In the genomic region with DNA sequence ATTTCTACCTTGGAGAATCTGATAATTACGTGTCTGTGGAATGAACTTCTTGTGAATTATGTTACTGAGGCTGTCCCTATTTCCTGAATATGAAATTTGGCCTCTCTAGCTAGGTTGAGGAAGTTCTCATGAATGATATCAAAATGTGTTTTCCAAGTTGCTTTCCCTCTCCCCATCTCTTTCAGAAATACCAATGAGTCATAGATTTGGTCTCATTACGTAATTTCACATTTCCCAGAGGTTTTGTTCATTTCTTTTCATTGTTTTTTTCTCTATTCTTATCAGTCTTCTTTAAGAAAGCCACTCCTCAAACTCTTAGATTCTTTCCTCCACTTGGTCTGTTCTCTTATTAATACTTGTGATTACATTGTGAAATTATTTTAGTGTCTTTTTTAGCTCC, we compare ENCODE assay signal across 23 cellular contexts.
DNase-seq lines count a peak whose midpoint lies in the region; ATAC-seq and TF ChIP-seq lines count a peak whose summit lies in the region.
"Had no signal": no experiment of that assay in that cellular context is flagged by ENCODE, and none has a peak within 500 bp of the region (broad histone marks: within the 10 kb centered on the region; RNA-seq: fewer than 3 reads in every experiment).

No MANE protein-coding gene starts in this region.

- ATAC-seq in GM21786 (IDR thresholded peaks at IDR 0.05; ENCODE audit: unreplicated experiment) (no peak), HG02763 (IDR thresholded peaks at IDR 0.05; ENCODE audit: unreplicated experiment) (no peak)
- ATAC-seq: activated T-cell treated with anti-CD3 and anti-CD28 coated beads, Interleukin-2, amount 50 U/mL, for 4 hours; left colon had no signal

- no peak overlapping the region for H3K4me3 Mint-ChIP-seq in MCF 10A (ENCODE audit: unreplicated experiment)
- H3K4me3 Mint-ChIP-seq: activated CD4-positive, alpha-beta T cell treated with anti-CD3 and anti-CD28 coated beads, Interleukin-2, amount 10 ng/mL, durations not matched to agents 24 days and 14 days; activated naive CD4-positive, alpha-beta T cell treated with anti-CD3 and anti-CD28 coated beads for 36 hours; activated T-cell treated with anti-CD3 and anti-CD28 coated beads, Interleukin-2, amount 50 U/mL, for 4 hours; memory B cell had no signal

- no peaks in the 10 kb centered on the region for H3K27me3 ChIP-seq in breast epithelium
- no peaks in the 10 kb centered on the region for H3K27me3 ChIP-seq in HAP-1 (ENCODE audit: low read depth)
- H3K27me3 ChIP-seq: transverse colon had no signal

- DNase-seq in MCF 10A (ENCODE audit: unreplicated experiment), result peak; percentile 34
- no peak for DNase-seq in breast epithelium (ENCODE audit: low spot score in 2 of 2)
- peak; percentile 66 for DNase-seq in NOMO-1 treated with DMSO at 0.1 percent for 48 hours (lab: John Stamatoyannopoulos, UW; ENCODE audit: unreplicated experiment)
- peak; percentile 1 to 52 for DNase-seq in cardiac fibroblast (ENCODE audit: low read depth in 2 of 2)
- no peak for DNase-seq in activated naive CD4-positive, alpha-beta T cell treated with Interleukin-2 at 50 U/mL for 16 hours
- DNase-seq in HAP-1 (ENCODE audit: low spot score in 2 of 2), result no peak
- DNase-seq: 8988T; activated CD4-positive, alpha-beta T cell treated with anti-CD3 and anti-CD28 coated beads, Interleukin-2, amount 10 ng/mL, durations not matched to agents 24 days and 14 days; activated naive CD4-positive, alpha-beta T cell treated with anti-CD3 and anti-CD28 coated beads for 36 hours; activated T-cell treated with anti-CD3 and anti-CD28 coated beads, Interleukin-2, amount 50 U/mL, for 4 hours; cerebellar nuclear complex; foreskin fibroblast; left colon; NCI-H1048; NCI-H1930; NCI-H69; transverse colon; WERI-Rb-1 had no signal

- H3K27ac ChIP-seq in breast epithelium, result no peak overlapping the region
- H3K27ac ChIP-seq: epithelial cell of prostate, transverse colon, WERI-Rb-1 had no signal

- H3K9me3 ChIP-seq in breast epithelium, result peaks cover 6 to 40% of the 10 kb centered on the region in 2 donors
- no peaks in the 10 kb centered on the region for H3K9me3 ChIP-seq in HAP-1

- no peaks in the 10 kb centered on the region for H3K4me1 ChIP-seq in breast epithelium
- no peaks in the 10 kb centered on the region for H3K4me1 ChIP-seq in HAP-1
- H3K4me1 ChIP-seq: transverse colon had no signal

- POLR2A ChIA-PET in MCF 10A (lab: Yijun Ruan, JAX), result interaction anchor here (0.6 kb wide), 1 partner anchor 293 kb away, joined by 4 read pairs; no protein-coding TSS in a partner anchor

- TF ChIP-seq POLR2A in breast epithelium (IDR thresholded peaks at IDR 0.05), result no peak

- intact Hi-C loops in MCF 10A (cut with micrococcal nuclease) (no loop called here), breast epithelium (cut with DNase I; ENCODE audit: low total_unique reads) (no loop called here)

- CTCF ChIA-PET in MCF 10A (lab: Yijun Ruan, JAX), result no interaction called here

- peaks cover 19% of the 10 kb centered on the region for H3K9me3 Mint-ChIP-seq in MCF 10A (ENCODE audit: unreplicated experiment)

- peak overlapping the region; percentile 1 for H3K27ac Mint-ChIP-seq in MCF 10A (ENCODE audit: low read depth, unreplicated experiment)
- H3K27ac Mint-ChIP-seq: activated CD4-positive, alpha-beta T cell treated with anti-CD3 and anti-CD28 coated beads, Interleukin-2, amount 10 ng/mL, durations not matched to agents 24 days and 14 days; activated naive CD4-positive, alpha-beta T cell treated with anti-CD3 and anti-CD28 coated beads for 36 hours; memory B cell; progenitor cell of endocrine pancreas had no signal

- H3K4me3 ChIP-seq in breast epithelium, result no peak overlapping the region
- H3K4me3 ChIP-seq in cardiac fibroblast (replicated peaks in 1 of 2; ENCODE audit: low read depth in 2 of 2, low read length in 2 of 2), result no peak overlapping the region
- no peak overlapping the region for H3K4me3 ChIP-seq in HAP-1
- H3K4me3 ChIP-seq: transverse colon had no signal

- H3K36me3 Mint-ChIP-seq in MCF 10A (ENCODE audit: insufficient read depth, unreplicated experiment), result no peaks in the 10 kb centered on the region
- H3K36me3 Mint-ChIP-seq: memory B cell had no signal

- H3K27me3 Mint-ChIP-seq in MCF 10A (ENCODE audit: insufficient read depth, unreplicated experiment), result no peaks in the 10 kb centered on the region
- H3K27me3 Mint-ChIP-seq: activated CD4-positive, alpha-beta T cell treated with anti-CD3 and anti-CD28 coated beads, Interleukin-2, amount 10 ng/mL, durations not matched to agents 24 days and 14 days; memory B cell; progenitor cell of endocrine pancreas had no signal

- no TSS peak for BruUV-seq in MCF 10A (replicated peaks; lab: Mats Ljungman, UMichigan)

- TF ChIP-seq CTCF in MCF 10A (IDR thresholded peaks at IDR 0.05; ENCODE audit: unreplicated experiment) (no peak), breast epithelium (IDR thresholded peaks at IDR 0.05) (no peak), cardiac fibroblast (IDR thresholded peaks at IDR 0.05; ENCODE audit: low read depth, low read length) (no peak)

- in situ Hi-C loops in HAP-1 (cut with MboI; ENCODE audit: low sequenced_read_pairs), result no loop called here

- H3K4me1 Mint-ChIP-seq in MCF 10A (ENCODE audit: insufficient read depth, unreplicated experiment), result peaks cover 13% of the 10 kb centered on the region
- H3K4me1 Mint-ChIP-seq: activated CD4-positive, alpha-beta T cell treated with anti-CD3 and anti-CD28 coated beads, Interleukin-2, amount 10 ng/mL, durations not matched to agents 24 days and 14 days; memory B cell had no signal

- H3K36me3 ChIP-seq in breast epithelium, result no peaks in the 10 kb centered on the region
- H3K36me3 ChIP-seq in HAP-1 (replicated peaks), result no peaks in the 10 kb centered on the region
- H3K36me3 ChIP-seq: transverse colon, WERI-Rb-1 had no signal

Comparison
In these comparisons a context has a peak if more than half of its experiments do, and no peak if none do; other contexts are left out.
1. DNase-seq: peak in MCF 10A (single experiment), NOMO-1 treated with DMSO at 0.1 percent for 48 hours (single experiment) and cardiac fibroblast (2 of 2); none in breast epithelium (0 of 2), activated naive CD4-positive, alpha-beta T cell treated with Interleukin-2 at 50 U/mL for 16 hours (single experiment) and HAP-1 (0 of 2).